ENCODE assay signal across 8 cellular contexts in the genomic region with DNA sequence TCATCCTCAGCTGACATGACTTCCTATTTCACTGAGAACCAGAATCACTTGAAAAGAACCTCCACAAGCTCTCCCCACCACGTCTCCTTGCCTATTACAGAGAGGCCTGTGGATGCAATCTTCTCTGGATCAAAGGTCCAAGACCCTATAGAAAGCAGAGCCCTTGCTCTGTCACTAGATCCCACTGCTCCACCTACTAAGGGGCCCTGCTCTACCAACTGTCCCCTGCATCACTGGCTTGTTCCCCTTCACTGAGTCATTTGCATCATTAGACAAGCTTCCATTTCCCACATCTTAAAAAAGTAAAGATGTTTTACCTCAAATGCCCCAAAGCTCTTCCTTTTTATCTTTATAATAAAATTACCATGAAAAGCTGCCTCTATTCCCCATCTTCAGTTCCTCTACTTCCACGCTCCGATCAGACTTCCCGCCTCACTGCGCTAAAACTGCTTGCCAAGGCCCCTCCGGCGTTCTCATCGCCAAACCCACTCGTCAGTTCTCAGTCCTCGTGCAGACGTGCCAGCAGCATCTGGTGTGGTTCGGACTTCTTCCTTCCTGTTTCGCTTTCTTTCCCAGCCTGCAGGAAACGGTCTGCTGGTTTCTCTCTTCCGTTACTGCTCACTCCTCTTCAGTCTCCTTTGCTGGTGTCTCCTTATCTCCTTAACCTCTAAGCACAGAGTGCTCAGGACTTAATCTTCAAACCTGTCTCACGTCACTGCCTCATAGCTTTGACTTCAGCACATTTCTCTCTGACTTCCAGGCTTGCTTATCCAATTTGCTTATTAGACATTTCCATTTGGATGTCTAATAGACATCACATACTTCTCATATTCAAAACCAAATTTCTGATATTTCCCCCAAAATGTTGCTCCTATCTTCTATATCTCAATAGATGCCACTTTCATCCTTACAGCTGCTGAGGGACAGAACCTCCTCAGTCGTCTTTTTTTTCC. TPM values are rescaled to one million over a fixed set of nuclear protein-coding genes. Genes with fewer than 3 reads are reported as not detected.
DNase-seq lines count a peak whose midpoint lies in the region; ATAC-seq and TF ChIP-seq lines count a peak whose summit lies in the region.

No MANE protein-coding gene starts in this region.

- H3K9me3 ChIP-seq in endocrine pancreas (ENCODE audit: control insufficient read depth, low read length) = no peaks in the 10 kb centered on the region
- H3K9me3 ChIP-seq in thyroid gland = no peaks in the 10 kb centered on the region

- H3K27ac ChIP-seq in HL-60 (replicated peaks) (peak overlapping the region; percentile 70), thyroid gland (peak overlapping the region; percentile 8 to 26 (median 20))

- 64 to 73% methylated on average over 17 of the region's 17 CpGs for WGBS in thyroid gland, 2 donors

- ATAC-seq in GM19463 (IDR thresholded peaks at IDR 0.05; ENCODE audit: unreplicated experiment) = peak; percentile 73
- ATAC-seq in natural killer cell treated with Interleukin-12 subunit alpha and Interleukin-12 subunit beta and Interleukin-15 and Interleukin-18, amount 100 ng/mL, for 72 hours = peak; percentile 88 to 90

- H3K27me3 ChIP-seq in HL-60 (ENCODE audit: insufficient read depth, poor library complexity, severe bottlenecking) (no peaks in the 10 kb centered on the region), endocrine pancreas (ENCODE audit: control insufficient read depth, insufficient read depth, low read length) (no peaks in the 10 kb centered on the region), thyroid gland (no peaks in the 10 kb centered on the region)

- H3K9me3 Mint-ChIP-seq in natural killer cell treated with Interleukin-12 subunit alpha and Interleukin-12 subunit beta and Interleukin-15 and Interleukin-18, amount 100 ng/mL, for 72 hours = no peaks in the 10 kb centered on the region

- DNase-seq in CD1c-positive myeloid dendritic cell (ENCODE audit: extremely low spot score) (peak; percentile 93), HL-60 (ENCODE audit: low read depth in 1 of 2, low spot score in 1 of 2) (peak; percentile 70 to 93), thyroid gland (peak; percentile 30 to 38), NCI-H187 treated with DMSO at 0.1 percent for 48 hours (lab: John Stamatoyannopoulos, UW) (no peak)
- DNase-seq in activated CD4-positive, alpha-beta T cell treated with anti-CD3 and anti-CD28 coated beads for 48 hours = peak; percentile 74
- DNase-seq in natural killer cell treated with Interleukin-12 subunit alpha and Interleukin-12 subunit beta and Interleukin-15 and Interleukin-18, amount 100 ng/mL, for 72 hours (ENCODE audit: low spot score) = peak; percentile 88

- no peak overlapping the region for H3K27ac Mint-ChIP-seq in natural killer cell treated with Interleukin-12 subunit alpha and Interleukin-12 subunit beta and Interleukin-15 and Interleukin-18, amount 100 ng/mL, for 72 hours

- no peak for TF ChIP-seq POLR2A in thyroid gland (IDR thresholded peaks at IDR 0.05)

- peak overlapping the region; percentile 22 for H3K4me3 ChIP-seq in HL-60 (replicated peaks; ENCODE audit: insufficient read depth, low read length)
- H3K4me3 ChIP-seq in endocrine pancreas (ENCODE audit: control insufficient read depth, insufficient read depth, low read length) = peak overlapping the region; percentile 72
- no peak overlapping the region for H3K4me3 ChIP-seq in thyroid gland (replicated peaks in 1 of 3)

- TF ChIP-seq CTCF in HL-60 (IDR thresholded peaks at IDR 0.05; ENCODE audit: insufficient read depth, low read length) (no peak), thyroid gland (IDR thresholded peaks at IDR 0.05) (no peak)

- H3K36me3 Mint-ChIP-seq in natural killer cell treated with Interleukin-12 subunit alpha and Interleukin-12 subunit beta and Interleukin-15 and Interleukin-18, amount 100 ng/mL, for 72 hours = peaks cover 12% of the 10 kb centered on the region

- H3K36me3 ChIP-seq in endocrine pancreas (ENCODE audit: control insufficient read depth, insufficient read depth, low read length) (no peaks in the 10 kb centered on the region), thyroid gland (peaks cover 0 to 5% of the 10 kb centered on the region in 2 donors)

- no peak overlapping the region for H3K4me3 Mint-ChIP-seq in natural killer cell treated with Interleukin-12 subunit alpha and Interleukin-12 subunit beta and Interleukin-15 and Interleukin-18, amount 100 ng/mL, for 72 hours

- peaks cover 16% of the 10 kb centered on the region for H3K4me1 ChIP-seq in endocrine pancreas (ENCODE audit: control insufficient read depth, insufficient read depth, low read length)
- H3K4me1 ChIP-seq in thyroid gland = no peaks in the 10 kb centered on the region

- H3K27me3 Mint-ChIP-seq in natural killer cell treated with Interleukin-12 subunit alpha and Interleukin-12 subunit beta and Interleukin-15 and Interleukin-18, amount 100 ng/mL, for 72 hours = no peaks in the 10 kb centered on the region

- intact Hi-C loops in thyroid gland (cut with DNase I) = no loop called here

- no peak overlapping the region for H3K9ac ChIP-seq in endocrine pancreas (ENCODE audit: control insufficient read depth, insufficient read depth, low read length)

- peaks cover 38 to 41% of the 10 kb centered on the region in 2 donors for H3K4me1 Mint-ChIP-seq in natural killer cell treated with Interleukin-12 subunit alpha and Interleukin-12 subunit beta and Interleukin-15 and Interleukin-18, amount 100 ng/mL, for 72 hours (ENCODE audit: low read depth in 2 of 2)

RNA-seq across cellular contexts. Expression of gene RCBTB2, which starts 40.5 kb away (rescaled TPM):
- total RNA-seq in natural killer cell treated with Interleukin-12 subunit alpha and Interleukin-12 subunit beta and Interleukin-15 and Interleukin-18, amount 100 ng/mL, for 72 hours = 10 to 100 TPM; 29.8 to 31.2 TPM
- total RNA-seq in thyroid gland = 10 to 100 TPM; 29.1 to 49.6 (median 34.9) TPM

Comparison
In these comparisons a context has a peak if more than half of its experiments do, and no peak if none do; other contexts are left out.
1. H3K4me3 ChIP-seq: peak in HL-60 (single experiment) and endocrine pancreas (single experiment); none in thyroid gland (0 of 3).